ENCODE assay signal across 19 cellular contexts in genomic region chrX:18889982-18890381, GRCh38.
A peak's percentile ranks its signal among the peaks of the same experiment; 100 is the strongest.
DNase-seq lines count a peak whose midpoint lies in the region; ATAC-seq and TF ChIP-seq lines count a peak whose summit lies in the region.
"Had no signal": no experiment of that assay in that cellular context is flagged by ENCODE, and none has a peak within 500 bp of the region (broad histone marks: within the 10 kb centered on the region; RNA-seq: fewer than 3 reads in every experiment).

No MANE protein-coding gene starts in this region.

- H3K36me3 ChIP-seq in WERI-Rb-1 (peaks cover 3% of the 10 kb centered on the region; the same call in 1 of the 2 replicates), heart right ventricle (peaks cover 0 to 3% (median 0%) of the 10 kb centered on the region in 9 donors)
- H3K36me3 ChIP-seq in naive thymus-derived CD4-positive, alpha-beta T cell (ENCODE audit: control insufficient read depth in 2 of 3, insufficient read depth in 3 of 3, low read length in 3 of 3): peaks cover 0 to 9% (median 0%) of the 10 kb centered on the region in 3 experiments

- CTCF ChIA-PET in naive thymus-derived CD4-positive, alpha-beta T cell (lab: Charles Lee): no interaction called here

- H3K36me3 Mint-ChIP-seq in activated naive CD8-positive, alpha-beta T cell: no peaks in the 10 kb centered on the region
- H3K36me3 Mint-ChIP-seq in activated naive CD8-positive, alpha-beta T cell treated with anti-CD3 and anti-CD28 coated beads, Interleukin-2, amount 50 U/mL, for 24 hours (ENCODE audit: low read depth): no peaks in the 10 kb centered on the region
- no peaks in the 10 kb centered on the region for H3K36me3 Mint-ChIP-seq in naive thymus-derived CD4-positive, alpha-beta T cell
- H3K36me3 Mint-ChIP-seq in stimulated activated naive B cell treated with anti-CD40 and anti-IgM and Interleukin-4, amounts not matched to agents 10 μg/mL and 1 μg/mL and 100 μg/mL, for 72 hours: peaks cover 0 to 5% of the 10 kb centered on the region in 2 donors

- ATAC-seq in activated naive CD8-positive, alpha-beta T cell treated with anti-CD3 and anti-CD28 coated beads, Interleukin-2, amount 50 U/mL, for 24 hours: no peak
- no peak for ATAC-seq in naive thymus-derived CD4-positive, alpha-beta T cell
- ATAC-seq in stimulated activated naive B cell treated with anti-CD40 and anti-IgM and Interleukin-4, amounts not matched to agents 10 μg/mL and 1 μg/mL and 100 μg/mL, for 72 hours (replicated peaks): no peak
- ATAC-seq in GM19395 (IDR thresholded peaks at IDR 0.05; ENCODE audit: unreplicated experiment): no peak
- no peak for ATAC-seq in heart right ventricle
- ATAC-seq: A549 had no signal

- intact Hi-C loops in naive thymus-derived CD4-positive, alpha-beta T cell (cut with micrococcal nuclease): loop anchor here in 1 of 2 donors (5.0 kb wide), 1 partner anchor 213 kb away; no protein-coding TSS in a partner anchor
- intact Hi-C loops in heart right ventricle (cut with DNase I): loop anchor here in 6 of 10 donors (5.0 to 10.0 kb wide), 5 partner anchors 92 to 478 kb away; partner anchors contain the start of genes RS1 (in 4 of the 6) and PHKA2 (in 1 of the 6)

- TF ChIP-seq CTCF in WERI-Rb-1 (IDR thresholded peaks at IDR 0.05; ENCODE audit: low read depth, low read length): no peak
- no peak for TF ChIP-seq CTCF in heart right ventricle (IDR thresholded peaks at IDR 0.05)

- H3K9me3 ChIP-seq in WERI-Rb-1 (ENCODE audit: severe bottlenecking) (no peaks in the 10 kb centered on the region), heart right ventricle (no peaks in the 10 kb centered on the region)
- H3K9me3 ChIP-seq in naive thymus-derived CD4-positive, alpha-beta T cell (ENCODE audit: control insufficient read depth in 2 of 3, low read length in 3 of 3): no peaks in the 10 kb centered on the region
- H3K9me3 ChIP-seq: A549, BLaER1, SK-N-SH had no signal

- no peak overlapping the region for H3K4me3 ChIP-seq in WERI-Rb-1 (ENCODE audit: low read depth, low read length)
- H3K4me3 ChIP-seq in naive thymus-derived CD4-positive, alpha-beta T cell (ENCODE audit: low read length): no peak overlapping the region
- no peak overlapping the region for H3K4me3 ChIP-seq in heart right ventricle
- H3K4me3 ChIP-seq: A549, BLaER1 had no signal

- WGBS in heart right ventricle, 2 donors: 46 to 53% methylated on average over 8 of the region's 8 CpGs

- peak overlapping the region; percentile 28 for H3K27ac Mint-ChIP-seq in activated naive CD8-positive, alpha-beta T cell
- no peak overlapping the region for H3K27ac Mint-ChIP-seq in activated naive CD8-positive, alpha-beta T cell treated with anti-CD3 and anti-CD28 coated beads, Interleukin-2, amount 50 U/mL, for 24 hours
- peak overlapping the region in 8 of 9 donors; percentile 24 to 80 (median 67) for H3K27ac Mint-ChIP-seq in naive thymus-derived CD4-positive, alpha-beta T cell
- H3K27ac Mint-ChIP-seq in stimulated activated naive B cell treated with anti-CD40 and anti-IgM and Interleukin-4, amounts not matched to agents 10 μg/mL and 1 μg/mL and 100 μg/mL, for 72 hours: no peak overlapping the region
- H3K27ac Mint-ChIP-seq: IgD-negative memory B cell had no signal

- no peaks in the 10 kb centered on the region for H3K27me3 Mint-ChIP-seq in activated naive CD8-positive, alpha-beta T cell
- no peaks in the 10 kb centered on the region for H3K27me3 Mint-ChIP-seq in activated naive CD8-positive, alpha-beta T cell treated with anti-CD3 and anti-CD28 coated beads, Interleukin-2, amount 50 U/mL, for 24 hours
- H3K27me3 Mint-ChIP-seq in naive thymus-derived CD4-positive, alpha-beta T cell: no peaks in the 10 kb centered on the region
- no peaks in the 10 kb centered on the region for H3K27me3 Mint-ChIP-seq in stimulated activated naive B cell treated with anti-CD40 and anti-IgM and Interleukin-4, amounts not matched to agents 10 μg/mL and 1 μg/mL and 100 μg/mL, for 72 hours
- H3K27me3 Mint-ChIP-seq: IgD-negative memory B cell had no signal

- POLR2A ChIA-PET in naive thymus-derived CD4-positive, alpha-beta T cell (lab: Charles Lee): no interaction called here

- no peaks in the 10 kb centered on the region for H3K9me3 Mint-ChIP-seq in activated naive CD8-positive, alpha-beta T cell (ENCODE audit: low read depth)
- H3K9me3 Mint-ChIP-seq in activated naive CD8-positive, alpha-beta T cell treated with anti-CD3 and anti-CD28 coated beads, Interleukin-2, amount 50 U/mL, for 24 hours: no peaks in the 10 kb centered on the region
- H3K9me3 Mint-ChIP-seq in naive thymus-derived CD4-positive, alpha-beta T cell: no peaks in the 10 kb centered on the region
- H3K9me3 Mint-ChIP-seq in stimulated activated naive B cell treated with anti-CD40 and anti-IgM and Interleukin-4, amounts not matched to agents 10 μg/mL and 1 μg/mL and 100 μg/mL, for 72 hours: no peaks in the 10 kb centered on the region
- H3K9me3 Mint-ChIP-seq: IgD-negative memory B cell had no signal

- H3K4me3 Mint-ChIP-seq in activated naive CD8-positive, alpha-beta T cell: no peak overlapping the region
- H3K4me3 Mint-ChIP-seq in activated naive CD8-positive, alpha-beta T cell treated with anti-CD3 and anti-CD28 coated beads, Interleukin-2, amount 50 U/mL, for 24 hours: no peak overlapping the region
- peak overlapping the region in 1 of 10 donors; percentile 3 for H3K4me3 Mint-ChIP-seq in naive thymus-derived CD4-positive, alpha-beta T cell
- no peak overlapping the region for H3K4me3 Mint-ChIP-seq in stimulated activated naive B cell treated with anti-CD40 and anti-IgM and Interleukin-4, amounts not matched to agents 10 μg/mL and 1 μg/mL and 100 μg/mL, for 72 hours
- H3K4me3 Mint-ChIP-seq: IgD-negative memory B cell had no signal

- no peaks in the 10 kb centered on the region for H3K27me3 ChIP-seq in WERI-Rb-1 (ENCODE audit: insufficient read depth, low read depth, severe bottlenecking)
- no peaks in the 10 kb centered on the region for H3K27me3 ChIP-seq in naive thymus-derived CD4-positive, alpha-beta T cell (ENCODE audit: control insufficient read depth in 2 of 2, insufficient read depth in 2 of 2, low read length in 2 of 2)
- no peaks in the 10 kb centered on the region for H3K27me3 ChIP-seq in heart right ventricle

- no peak for DNase-seq in activated naive CD8-positive, alpha-beta T cell treated with anti-CD3 and anti-CD28 coated beads, Interleukin-2, amount 50 U/mL, for 24 hours
- DNase-seq in NCI-H1694 (lab: John Stamatoyannopoulos, UW) (peak; percentile 19), WERI-Rb-1 (peak; percentile 76), heart right ventricle (no peak)
- no peak for DNase-seq in naive thymus-derived CD4-positive, alpha-beta T cell
- no peak for DNase-seq in stimulated activated naive B cell treated with anti-CD40 and anti-IgM and Interleukin-4, amounts not matched to agents 10 μg/mL and 1 μg/mL and 100 μg/mL, for 72 hours
- DNase-seq: GF-D8, HCEC 1CT, NCI-H1105, NCI-H187, NCI-H2107, NCI-H774, SHP77, SK-N-SH had no signal

- H3K27ac ChIP-seq in WERI-Rb-1: peak overlapping the region; percentile 91
- no peak overlapping the region for H3K27ac ChIP-seq in naive thymus-derived CD4-positive, alpha-beta T cell (ENCODE audit: low read depth, low read length)
- H3K27ac ChIP-seq in heart right ventricle: no peak overlapping the region
- H3K27ac ChIP-seq: A549, BLaER1 had no signal

- H3K4me1 Mint-ChIP-seq in activated naive CD8-positive, alpha-beta T cell (ENCODE audit: low read depth): peaks cover 28% of the 10 kb centered on the region
- peaks cover 32% of the 10 kb centered on the region for H3K4me1 Mint-ChIP-seq in activated naive CD8-positive, alpha-beta T cell treated with anti-CD3 and anti-CD28 coated beads, Interleukin-2, amount 50 U/mL, for 24 hours
- peaks cover 11 to 42% (median 33%) of the 10 kb centered on the region in 7 donors for H3K4me1 Mint-ChIP-seq in naive thymus-derived CD4-positive, alpha-beta T cell
- peaks cover 13 to 18% of the 10 kb centered on the region in 2 donors for H3K4me1 Mint-ChIP-seq in stimulated activated naive B cell treated with anti-CD40 and anti-IgM and Interleukin-4, amounts not matched to agents 10 μg/mL and 1 μg/mL and 100 μg/mL, for 72 hours

- peaks cover 6 to 17% of the 10 kb centered on the region in 2 donors for H3K4me1 ChIP-seq in naive thymus-derived CD4-positive, alpha-beta T cell (ENCODE audit: control insufficient read depth in 2 of 2, insufficient read depth in 2 of 2, low read length in 2 of 2)
- peaks cover 0 to 35% (median 24%) of the 10 kb centered on the region in 9 donors for H3K4me1 ChIP-seq in heart right ventricle

Comparison
In these comparisons a context has a peak if more than half of its experiments do, and no peak if none do; other contexts are left out.
1. H3K27ac Mint-ChIP-seq: peak in activated naive CD8-positive, alpha-beta T cell (single experiment) and naive thymus-derived CD4-positive, alpha-beta T cell (8 of 9); none in activated naive CD8-positive, alpha-beta T cell treated with anti-CD3 and anti-CD28 coated beads, Interleukin-2, amount 50 U/mL, for 24 hours (single experiment) and stimulated activated naive B cell treated with anti-CD40 and anti-IgM and Interleukin-4, amounts not matched to agents 10 μg/mL and 1 μg/mL and 100 μg/mL, for 72 hours (single experiment).
2. DNase-seq: peak in NCI-H1694 (single experiment) and WERI-Rb-1 (single experiment); none in activated naive CD8-positive, alpha-beta T cell treated with anti-CD3 and anti-CD28 coated beads, Interleukin-2, amount 50 U/mL, for 24 hours (single experiment), naive thymus-derived CD4-positive, alpha-beta T cell (0 of 9), stimulated activated naive B cell treated with anti-CD40 and anti-IgM and Interleukin-4, amounts not matched to agents 10 μg/mL and 1 μg/mL and 100 μg/mL, for 72 hours (single experiment) and heart right ventricle (0 of 2).